ENCODE assay signal across 8 cellular contexts in genomic region chr22:21014202-21015050, GRCh38. TPM values are rescaled to one million over a fixed set of nuclear protein-coding genes. Genes with fewer than 3 reads are reported as not detected.
DNase-seq lines count a peak whose midpoint lies in the region; ATAC-seq, FAIRE-seq and TF ChIP-seq lines count a peak whose summit lies in the region.

No MANE protein-coding gene starts in this region.

- DNase-seq in CD14-positive monocyte (ENCODE audit: low spot score) (peak; percentile 77), HTR-8/SVneo (ENCODE audit: insufficient read length, low spot score) (peak; percentile 88), NT2/D1 (ENCODE audit: low read depth, low spot score) (peak; percentile 89), activated T-cell treated with anti-CD3 and anti-CD28 coated beads for 24 hours (ENCODE audit: low read depth) (peak; percentile 81), epidermal melanocyte (ENCODE audit: insufficient read length, low spot score) (peak; percentile 97)
- peak; percentile 59 to 71 for DNase-seq in stimulated activated CD8-positive, alpha-beta memory T cell treated with anti-CD3 and anti-CD28 coated beads, Interleukin-2, amount 100 ng/mL, for 1 hour (ENCODE audit: low read depth in 2 of 2)

- peak; percentile 89 for ATAC-seq in GM19455 (IDR thresholded peaks at IDR 0.05; ENCODE audit: unreplicated experiment)

- no peaks in the 10 kb centered on the region; the same call in 1 of the 2 replicates for H3K9me3 ChIP-seq in NT2/D1 (ENCODE audit: insufficient read depth, low read length)
- H3K9me3 ChIP-seq in mononuclear cell (ENCODE audit: low read depth, low read length): no peaks in the 10 kb centered on the region

- FAIRE-seq in HTR-8/SVneo (lab: Jason Lieb, UNC): peak; percentile 59

- H3K4me3 ChIP-seq in NT2/D1 (ENCODE audit: insufficient read length, low read depth): peak overlapping the region; percentile 62
- H3K4me3 ChIP-seq in mononuclear cell (ENCODE audit: low read length): peak overlapping the region; percentile 24

- peaks cover 0 to 3% (median 0%) of the 10 kb centered on the region in 7 donors for H3K9me3 Mint-ChIP-seq in CD14-positive monocyte

- H3K4me3 Mint-ChIP-seq in CD14-positive monocyte: peak overlapping the region; percentile 78 to 92

- intact Hi-C loops in CD14-positive monocyte (cut with micrococcal nuclease): loop anchor here in 1 of 2 donors (5.0 to 10.0 kb wide), 2 partner anchors 52 to 130 kb away; no protein-coding TSS in a partner anchor

- H3K27ac Mint-ChIP-seq in CD14-positive monocyte: peak overlapping the region; percentile 21 to 92 (median 79)

- peaks cover 6% of the 10 kb centered on the region for H3K4me1 ChIP-seq in NT2/D1 (ENCODE audit: insufficient read depth, insufficient read length)
- peaks cover 24% of the 10 kb centered on the region for H3K4me1 ChIP-seq in mononuclear cell (ENCODE audit: insufficient read depth, low read length)

- TF ChIP-seq CTCF in CD14-positive monocyte (IDR thresholded peaks at IDR 0.05): no peak

- H3K36me3 Mint-ChIP-seq in CD14-positive monocyte: no peaks in the 10 kb centered on the region

- H3K9ac ChIP-seq in NT2/D1 (ENCODE audit: insufficient read length, low read depth): peak overlapping the region; percentile 79

- peaks cover 13% of the 10 kb centered on the region for H3K4me1 Mint-ChIP-seq in CD14-positive monocyte

- H3K27me3 ChIP-seq in NT2/D1 (ENCODE audit: insufficient read depth, insufficient read length) (peaks cover 7% of the 10 kb centered on the region), mononuclear cell (ENCODE audit: insufficient read depth, low read length) (no peaks in the 10 kb centered on the region)

- H3K36me3 ChIP-seq in NT2/D1 (ENCODE audit: insufficient read depth, insufficient read length, low read length): no peaks in the 10 kb centered on the region

- H3K27me3 Mint-ChIP-seq in CD14-positive monocyte (ENCODE audit: low read depth in 3 of 3): peaks cover 9 to 43% (median 13%) of the 10 kb centered on the region in 3 donors

RNA-seq across cellular contexts. Expression of gene P2RX6, which starts 0.5 kb away (rescaled TPM):
- polyA plus RNA-seq in CD14-positive monocyte: not detected
- 0.21 TPM for total RNA-seq in mononuclear cell

RNA-seq across cellular contexts. Expression of gene THAP7, which starts 12.5 kb away (rescaled TPM):
- polyA plus RNA-seq in CD14-positive monocyte: 10 to 100 TPM; 18.4 to 22.9 TPM
- total RNA-seq in mononuclear cell: 58.2 TPM

RNA-seq across cellular contexts. Expression of gene SLC7A4, which starts 17.9 kb away (rescaled TPM):
- polyA plus RNA-seq in CD14-positive monocyte: not detected
- not detected for total RNA-seq in mononuclear cell

RNA-seq across cellular contexts. Expression of gene LRRC74B, which starts 31.3 kb away (rescaled TPM):
- not detected for polyA plus RNA-seq in CD14-positive monocyte
- not detected for total RNA-seq in mononuclear cell

RNA-seq across cellular contexts. Expression of gene LZTR1, which starts 32.3 kb away (rescaled TPM):
- 10 to 100 TPM in 1 of 2 donors, 1 to 10 TPM in 1; 7.1 to 11.5 TPM for polyA plus RNA-seq in CD14-positive monocyte
- total RNA-seq in mononuclear cell: 24.8 TPM

Comparison
In these comparisons a context has a peak if more than half of its experiments do, and no peak if none do; other contexts are left out.
1. Peak in every context shown above with its lines: DNase-seq, ATAC-seq and H3K4me3 ChIP-seq.